24 cellular contexts compared by ENCODE assay signal in the genomic region with DNA sequence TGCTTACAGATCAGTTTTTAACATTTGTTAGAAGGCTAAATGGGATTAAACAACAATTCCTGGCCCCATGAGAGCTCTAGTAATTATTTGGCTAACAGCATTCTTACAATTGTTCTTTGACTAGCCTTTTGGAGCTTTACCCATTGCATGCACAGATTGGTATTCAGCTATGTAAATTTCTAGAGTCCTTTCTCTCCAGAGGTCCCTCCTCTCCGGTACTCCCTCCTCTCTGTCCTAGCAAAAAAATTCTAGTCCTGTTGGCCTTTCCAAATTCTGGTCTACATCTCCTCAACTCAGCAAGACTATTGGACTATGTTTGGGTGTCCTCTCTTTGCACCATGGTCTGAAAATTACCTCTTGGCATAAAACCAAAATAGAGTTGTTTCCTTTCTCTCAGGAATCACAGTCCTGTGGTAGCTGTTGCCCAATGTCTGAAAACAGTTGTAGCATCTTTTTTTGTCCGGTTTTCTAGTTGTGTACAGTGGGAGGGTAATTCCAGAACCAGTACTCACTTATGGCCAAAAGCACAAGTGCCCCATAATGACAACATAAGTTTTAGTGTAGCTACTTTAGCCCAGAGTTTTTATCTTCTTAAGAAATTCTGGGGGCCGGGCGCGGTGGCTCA. TPM values are rescaled to one million over a fixed set of nuclear protein-coding genes. Genes with fewer than 3 reads are reported as not detected.
DNase-seq lines count a peak whose midpoint lies in the region; ATAC-seq, FAIRE-seq and TF ChIP-seq lines count a peak whose summit lies in the region.
"Had no signal": no experiment of that assay in that cellular context is flagged by ENCODE, and none has a peak within 500 bp of the region (broad histone marks: within the 10 kb centered on the region; RNA-seq: fewer than 3 reads in every experiment).

No MANE protein-coding gene starts in this region.

- CTCF ChIA-PET in activated CD4-positive, alpha-beta memory T cell treated with anti-CD3 and anti-CD28 coated beads for 36 hours (lab: Charles Lee) = interaction anchor here (1.9 kb wide), 1 partner anchor 27 kb away, joined by 9 read pairs; no protein-coding TSS in a partner anchor
- CTCF ChIA-PET in activated CD4-positive, alpha-beta memory T cell treated with anti-CD3 and anti-CD28 coated beads, Interleukin-2, amount 10 ng/mL, durations not matched to agents 7 days and 5 days (lab: Charles Lee) = interaction anchor here (0.6 kb wide), 1 partner anchor 9 kb away, joined by 3 read pairs; no protein-coding TSS in a partner anchor

- peak; percentile 25; the same call in 1 of the 3 replicates for ATAC-seq in GM23338
- ATAC-seq in left lobe of liver = peak; percentile 52
- ATAC-seq in GM19397 (IDR thresholded peaks at IDR 0.05; ENCODE audit: unreplicated experiment) = no peak
- ATAC-seq: gastroesophageal sphincter; stimulated activated memory B cell treated with anti-CD40 and anti-IgM and Interleukin-4, amounts not matched to agents 10 μg/mL and 1 μg/mL and 100 μg/mL, for 72 hours had no signal

- H3K4me1 Mint-ChIP-seq in activated CD4-positive, alpha-beta memory T cell treated with anti-CD3 and anti-CD28 coated beads for 36 hours (ENCODE audit: low read depth) = peaks cover 21% of the 10 kb centered on the region
- H3K4me1 Mint-ChIP-seq in activated CD4-positive, alpha-beta memory T cell treated with anti-CD3 and anti-CD28 coated beads, Interleukin-2, amount 10 ng/mL, durations not matched to agents 7 days and 5 days = peaks cover 21% of the 10 kb centered on the region
- peaks cover 7% of the 10 kb centered on the region; the same call in 2 of the 3 replicates for H3K4me1 Mint-ChIP-seq in GM23338
- H3K4me1 Mint-ChIP-seq: activated naive CD8-positive, alpha-beta T cell treated with anti-CD3 and anti-CD28 coated beads, Interleukin-2, amount 10 ng/mL, durations not matched to agents 7 days and 5 days; mesothelial cell of epicardium; nephron; stimulated activated memory B cell treated with anti-CD40 and anti-IgM and Interleukin-4, amounts not matched to agents 10 μg/mL and 1 μg/mL and 100 μg/mL, for 72 hours had no signal

- DNase-seq in activated CD4-positive, alpha-beta memory T cell treated with anti-CD3 and anti-CD28 coated beads for 36 hours = no peak
- no peak for DNase-seq in activated CD4-positive, alpha-beta memory T cell treated with anti-CD3 and anti-CD28 coated beads, Interleukin-2, amount 10 ng/mL, durations not matched to agents 7 days and 5 days
- no peak for DNase-seq in GM23338 (ENCODE audit: low spot score)
- no peak for DNase-seq in bronchial epithelial cell (ENCODE audit: low read depth)
- peak; percentile 27 for DNase-seq in left lobe of liver (ENCODE audit: low spot score)
- no peak for DNase-seq in medulla oblongata (ENCODE audit: extremely low spot score)
- DNase-seq in effector CD8-positive, alpha-beta T cell (lab: John Stamatoyannopoulos, UW) = no peak
- DNase-seq: activated CD4-positive, alpha-beta T cell treated with anti-CD3 and anti-CD28 coated beads for 4 hours; activated naive CD8-positive, alpha-beta T cell treated with anti-CD3 and anti-CD28 coated beads, Interleukin-2, amount 10 ng/mL, durations not matched to agents 7 days and 5 days; activated T-cell treated with anti-CD3 and anti-CD28 coated beads for 4 hours; C1 segment of cervical spinal cord; erythroblast; KBM-7; NCI-H2171 treated with DMSO at 0.1 percent for 48 hours; NCI-H526 treated with DMSO at 0.1 percent for 48 hours; testis had no signal

- H3K4me3 Mint-ChIP-seq in activated CD4-positive, alpha-beta memory T cell treated with anti-CD3 and anti-CD28 coated beads for 36 hours = no peak overlapping the region
- H3K4me3 Mint-ChIP-seq in activated CD4-positive, alpha-beta memory T cell treated with anti-CD3 and anti-CD28 coated beads, Interleukin-2, amount 10 ng/mL, durations not matched to agents 7 days and 5 days = no peak overlapping the region
- no peak overlapping the region for H3K4me3 Mint-ChIP-seq in GM23338
- H3K4me3 Mint-ChIP-seq: activated naive CD8-positive, alpha-beta T cell treated with anti-CD3 and anti-CD28 coated beads, Interleukin-2, amount 10 ng/mL, durations not matched to agents 7 days and 5 days; dendritic cell treated with granulocyte-macrophage colony-stimulating factor and Interleukin-4, amounts not matched to agents 40 ng/mL and 50 ng/mL, for 4 days; mesothelial cell of epicardium; nephron; stimulated activated memory B cell treated with anti-CD40 and anti-IgM and Interleukin-4, amounts not matched to agents 10 μg/mL and 1 μg/mL and 100 μg/mL, for 72 hours had no signal

- H3K27ac ChIP-seq in GM23338 (ENCODE audit: low read depth) = peak overlapping the region; percentile 58
- H3K27ac ChIP-seq: breast epithelium, gastroesophageal sphincter, testis had no signal

- H3K36me3 ChIP-seq in GM23338 (ENCODE audit: insufficient read depth) = no peaks in the 10 kb centered on the region
- no peaks in the 10 kb centered on the region for H3K36me3 ChIP-seq in bronchial epithelial cell (ENCODE audit: control insufficient read depth, insufficient read depth, low read length)

- no peak overlapping the region for H3K4me3 ChIP-seq in GM23338
- H3K4me3 ChIP-seq in bronchial epithelial cell (ENCODE audit: low read depth, low read length) = no peak overlapping the region
- H3K4me3 ChIP-seq: breast epithelium, gastroesophageal sphincter, testis had no signal

- H3K79me2 ChIP-seq in GM23338 (replicated peaks; ENCODE audit: insufficient read depth) = no peaks in the 10 kb centered on the region

- no peaks in the 10 kb centered on the region for H3K9me3 Mint-ChIP-seq in activated CD4-positive, alpha-beta memory T cell treated with anti-CD3 and anti-CD28 coated beads for 36 hours
- no peaks in the 10 kb centered on the region for H3K9me3 Mint-ChIP-seq in activated CD4-positive, alpha-beta memory T cell treated with anti-CD3 and anti-CD28 coated beads, Interleukin-2, amount 10 ng/mL, durations not matched to agents 7 days and 5 days
- H3K9me3 Mint-ChIP-seq in GM23338 = no peaks in the 10 kb centered on the region
- H3K9me3 Mint-ChIP-seq: activated naive CD8-positive, alpha-beta T cell treated with anti-CD3 and anti-CD28 coated beads, Interleukin-2, amount 10 ng/mL, durations not matched to agents 7 days and 5 days; dendritic cell treated with granulocyte-macrophage colony-stimulating factor and Interleukin-4, amounts not matched to agents 40 ng/mL and 50 ng/mL, for 4 days; mesothelial cell of epicardium; nephron; stimulated activated memory B cell treated with anti-CD40 and anti-IgM and Interleukin-4, amounts not matched to agents 10 μg/mL and 1 μg/mL and 100 μg/mL, for 72 hours had no signal

- no peaks in the 10 kb centered on the region for H4K20me1 ChIP-seq in GM23338 (replicated peaks; ENCODE audit: insufficient read depth)

- no peaks in the 10 kb centered on the region for H3K9me2 ChIP-seq in GM23338 (ENCODE audit: insufficient read depth)

- H3K36me3 Mint-ChIP-seq in activated CD4-positive, alpha-beta memory T cell treated with anti-CD3 and anti-CD28 coated beads for 36 hours = peaks cover 35% of the 10 kb centered on the region
- H3K36me3 Mint-ChIP-seq in activated CD4-positive, alpha-beta memory T cell treated with anti-CD3 and anti-CD28 coated beads, Interleukin-2, amount 10 ng/mL, durations not matched to agents 7 days and 5 days (ENCODE audit: low read depth) = peaks cover 47% of the 10 kb centered on the region
- H3K36me3 Mint-ChIP-seq in GM23338 (ENCODE audit: low read depth) = peaks cover 45% of the 10 kb centered on the region; the same call in 2 of the 3 replicates

- no peaks in the 10 kb centered on the region for H3K27me3 Mint-ChIP-seq in activated CD4-positive, alpha-beta memory T cell treated with anti-CD3 and anti-CD28 coated beads for 36 hours
- H3K27me3 Mint-ChIP-seq in activated CD4-positive, alpha-beta memory T cell treated with anti-CD3 and anti-CD28 coated beads, Interleukin-2, amount 10 ng/mL, durations not matched to agents 7 days and 5 days = no peaks in the 10 kb centered on the region
- no peaks in the 10 kb centered on the region for H3K27me3 Mint-ChIP-seq in GM23338 (ENCODE audit: insufficient read depth, low read depth, poor library complexity)
- H3K27me3 Mint-ChIP-seq: activated naive CD8-positive, alpha-beta T cell treated with anti-CD3 and anti-CD28 coated beads, Interleukin-2, amount 10 ng/mL, durations not matched to agents 7 days and 5 days; dendritic cell treated with granulocyte-macrophage colony-stimulating factor and Interleukin-4, amounts not matched to agents 40 ng/mL and 50 ng/mL, for 4 days; stimulated activated memory B cell treated with anti-CD40 and anti-IgM and Interleukin-4, amounts not matched to agents 10 μg/mL and 1 μg/mL and 100 μg/mL, for 72 hours had no signal

- intact Hi-C loops in activated CD4-positive, alpha-beta memory T cell treated with anti-CD3 and anti-CD28 coated beads for 36 hours (cut with micrococcal nuclease) = loop anchor here (1.0 kb wide), 1 partner anchor 9 kb away; no protein-coding TSS in a partner anchor

- FAIRE-seq in bronchial epithelial cell (lab: Jason Lieb, UNC) = peak; percentile 36
- FAIRE-seq: TTC549 had no signal

- H3K4me2 ChIP-seq in GM23338 = no peak overlapping the region

- H3K27me3 ChIP-seq in GM23338 (ENCODE audit: insufficient read depth) = no peaks in the 10 kb centered on the region
- H3K27me3 ChIP-seq in bronchial epithelial cell (ENCODE audit: control insufficient read depth, insufficient read depth, low read length) = no peaks in the 10 kb centered on the region
- H3K27me3 ChIP-seq: breast epithelium, gastroesophageal sphincter, testis had no signal

- peak overlapping the region; percentile 33 for H3K27ac Mint-ChIP-seq in activated CD4-positive, alpha-beta memory T cell treated with anti-CD3 and anti-CD28 coated beads for 36 hours
- H3K27ac Mint-ChIP-seq in activated CD4-positive, alpha-beta memory T cell treated with anti-CD3 and anti-CD28 coated beads, Interleukin-2, amount 10 ng/mL, durations not matched to agents 7 days and 5 days = no peak overlapping the region
- no peak overlapping the region for H3K27ac Mint-ChIP-seq in GM23338
- H3K27ac Mint-ChIP-seq: activated naive CD8-positive, alpha-beta T cell treated with anti-CD3 and anti-CD28 coated beads, Interleukin-2, amount 10 ng/mL, durations not matched to agents 7 days and 5 days; mesothelial cell of epicardium; nephron; stimulated activated memory B cell treated with anti-CD40 and anti-IgM and Interleukin-4, amounts not matched to agents 10 μg/mL and 1 μg/mL and 100 μg/mL, for 72 hours had no signal

- H3K4me1 ChIP-seq in GM23338 (ENCODE audit: insufficient read depth) = 0 out of 2 replicates have a peak, but pooled peaks cover 4% of the 10 kb centered on the region
- H3K4me1 ChIP-seq: breast epithelium, gastroesophageal sphincter, testis had no signal

- POLR2A ChIA-PET in activated CD4-positive, alpha-beta memory T cell treated with anti-CD3 and anti-CD28 coated beads for 36 hours (lab: Charles Lee) = interaction anchor here (1.1 kb wide), 2 partner anchors 12 kb away, joined by 4 to 5 read pairs; no protein-coding TSS in a partner anchor
- POLR2A ChIA-PET in activated CD4-positive, alpha-beta memory T cell treated with anti-CD3 and anti-CD28 coated beads, Interleukin-2, amount 10 ng/mL, durations not matched to agents 7 days and 5 days (lab: Charles Lee) = interaction anchor here (1.2 kb wide), 1 partner anchor 18 kb away, joined by 4 read pairs; no protein-coding TSS in a partner anchor

- H2AFZ ChIP-seq in GM23338 = no peak overlapping the region

- TF ChIP-seq CTCF in GM23338 (conservative IDR thresholded peaks at IDR 0.05; ENCODE audit: low read depth in 2 of 2) (no peak), bronchial epithelial cell (IDR thresholded peaks at IDR 0.05; ENCODE audit: insufficient read depth, low read length, severe bottlenecking) (no peak)

- 0 out of 2 replicates have a peak, but pooled peaks cover 5% of the 10 kb centered on the region for H3F3A ChIP-seq in GM23338 (replicated peaks; ENCODE audit: low read depth)

RNA-seq across cellular contexts. Expression of a gene that starts 18.1 kb away (rescaled TPM):
- 10 to 100 TPM; 56.8 to 61.1 TPM for total RNA-seq in activated CD4-positive, alpha-beta memory T cell treated with anti-CD3 and anti-CD28 coated beads for 36 hours
- 10 to 100 TPM; 55.3 to 57.7 TPM for total RNA-seq in activated CD4-positive, alpha-beta memory T cell treated with anti-CD3 and anti-CD28 coated beads, Interleukin-2, amount 10 ng/mL, durations not matched to agents 7 days and 5 days
- total RNA-seq in GM23338 (2014; rRNA removed; shearing (Covaris generic)) = 11.9 and 30.3 TPM in 2 replicates
- 26.1 and 26.8 TPM in 2 replicates for polyA plus RNA-seq in GM23338 (2016; fragmentation: Nextera tagmentation; extraction: Ambion mirVana)
- total RNA-seq in bronchial epithelial cell = 55.5 and 121 TPM in 2 replicates
- total RNA-seq in left lobe of liver = 168 TPM

RNA-seq across cellular contexts. Expression of a gene that starts 34.0 kb away (rescaled TPM):
- total RNA-seq in activated CD4-positive, alpha-beta memory T cell treated with anti-CD3 and anti-CD28 coated beads for 36 hours = 10 to 100 TPM; 30.8 to 31.4 TPM
- total RNA-seq in activated CD4-positive, alpha-beta memory T cell treated with anti-CD3 and anti-CD28 coated beads, Interleukin-2, amount 10 ng/mL, durations not matched to agents 7 days and 5 days = 10 to 100 TPM; 29.3 to 29.6 TPM
- 36.5 and 37.4 TPM in 2 replicates for total RNA-seq in GM23338 (2014; rRNA removed; shearing (Covaris generic))
- polyA plus RNA-seq in GM23338 (2016; fragmentation: Nextera tagmentation; extraction: Ambion mirVana) = 8.1 and 9.0 TPM in 2 replicates
- 9.9 and 10.8 TPM in 2 replicates for total RNA-seq in bronchial epithelial cell
- 31.4 TPM for total RNA-seq in left lobe of liver
